Comparison of ENCODE assay signal across 28 cellular contexts in the genomic region with DNA sequence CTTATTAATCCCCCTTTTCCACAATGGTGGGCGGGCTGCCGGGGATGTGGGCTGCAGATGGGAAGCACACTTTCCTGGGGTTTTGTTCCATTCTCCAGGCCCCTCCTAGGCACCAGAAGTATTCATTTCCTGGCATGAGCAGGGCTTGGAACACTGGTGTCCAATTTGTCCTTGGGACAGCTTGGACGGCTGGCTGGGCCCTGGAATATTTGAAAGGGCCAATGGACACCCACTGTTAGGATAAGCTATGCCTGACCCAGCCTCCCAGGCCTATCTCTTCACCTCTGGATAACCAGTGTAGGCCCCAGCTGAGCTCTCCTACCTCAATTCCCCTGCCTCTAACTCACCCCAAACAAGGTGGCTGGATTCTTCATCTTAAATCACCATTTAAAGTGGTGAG.
"Had no signal": no experiment of that assay in that cellular context is flagged by ENCODE, and none has a peak within 500 bp of the region (broad histone marks: within the 10 kb centered on the region; RNA-seq: fewer than 3 reads in every experiment).

No MANE protein-coding gene starts in this region.

- H3K9me3 ChIP-seq: ascending aorta, esophagus squamous epithelium, gastroesophageal sphincter had no signal

- H3K27me3 ChIP-seq: ascending aorta, brain microvascular endothelial cell, esophagus squamous epithelium, gastroesophageal sphincter had no signal

- DNase-seq: activated CD4-positive, alpha-beta memory T cell treated with anti-CD3 and anti-CD28 coated beads for 36 hours; activated CD4-positive, alpha-beta T cell treated with anti-CD3 and anti-CD28 coated beads for 36 hours; activated CD4-positive, alpha-beta T cell treated with anti-CD3 and anti-CD28 coated beads, Interleukin-2, amount 10 ng/mL, durations not matched to agents 24 days and 14 days; activated CD4-positive, CD25-positive, alpha-beta regulatory T cell; activated CD4-positive, CD25-positive, alpha-beta regulatory T cell treated with anti-CD3 and anti-CD28 coated beads, Interleukin-2, amount 50 U/mL, for 72 hours; activated CD8-positive, alpha-beta memory T cell treated with anti-CD3 and anti-CD28 coated beads, Interleukin-2, amount 10 ng/mL, durations not matched to agents 7 days and 5 days; activated CD8-positive, alpha-beta memory T cell treated with anti-CD3 and anti-CD28 coated beads, Interleukin-2, amount 50 U/mL, for 4 hours; activated CD8-positive, alpha-beta T cell treated with anti-CD3 and anti-CD28 coated beads, Interleukin-2, amount 10 ng/mL, durations not matched to agents 7 days and 5 days; activated effector memory CD4-positive, alpha-beta T cell treated with anti-CD3 and anti-CD28 coated beads, Interleukin-2, amount 50 U/mL, for 16 hours; activated naive CD4-positive, alpha-beta T cell treated with anti-CD3 and anti-CD28 coated beads for 36 hours; activated naive CD8-positive, alpha-beta T cell treated with anti-CD3 and anti-CD28 coated beads for 36 hours; activated naive CD8-positive, alpha-beta T cell treated with anti-CD3 and anti-CD28 coated beads, Interleukin-2, amount 50 U/mL, for 24 hours; activated T-cell treated with anti-CD3 and anti-CD28 coated beads, Interleukin-2, amount 50 U/mL, for 1 hour; activated T-cell treated with anti-CD3 and anti-CD28 coated beads, Interleukin-2, amount 50 U/mL, for 48 hours; brain microvascular endothelial cell; caudate nucleus; cortex of kidney; effector CD8-positive, alpha-beta T cell; esophagus squamous epithelium; foreskin melanocyte; T-helper 2 cell had no signal

- H3K27ac ChIP-seq: ascending aorta, brain microvascular endothelial cell, epithelial cell of prostate, esophagus squamous epithelium, gastroesophageal sphincter had no signal

- FAIRE-seq: bronchial epithelial cell, colon, endometrium, endothelial cell of umbilical vein had no signal

- ATAC-seq: activated CD4-positive, alpha-beta T cell treated with anti-CD3 and anti-CD28 coated beads for 36 hours; activated CD8-positive, alpha-beta memory T cell treated with anti-CD3 and anti-CD28 coated beads, Interleukin-2, amount 10 ng/mL, durations not matched to agents 7 days and 5 days; activated CD8-positive, alpha-beta T cell treated with anti-CD3 and anti-CD28 coated beads, Interleukin-2, amount 10 ng/mL, durations not matched to agents 7 days and 5 days; activated naive CD8-positive, alpha-beta T cell treated with anti-CD3 and anti-CD28 coated beads, Interleukin-2, amount 50 U/mL, for 24 hours; gastroesophageal sphincter had no signal

- H3K36me3 ChIP-seq: ascending aorta, brain microvascular endothelial cell, esophagus squamous epithelium, gastroesophageal sphincter had no signal

- H3K4me3 ChIP-seq: ascending aorta, esophagus squamous epithelium, gastroesophageal sphincter had no signal
